In genomic region chr6:160139420-160139851, GRCh38 we compare ENCODE assay signal across 12 cellular contexts. TPM values are rescaled to one million over a fixed set of nuclear protein-coding genes. Genes with fewer than 3 reads are reported as not detected.
DNase-seq lines count a peak whose midpoint lies in the region; ATAC-seq and TF ChIP-seq lines count a peak whose summit lies in the region.
"Had no signal": no experiment of that assay in that cellular context is flagged by ENCODE, and none has a peak within 500 bp of the region (broad histone marks: within the 10 kb centered on the region; RNA-seq: fewer than 3 reads in every experiment).

No MANE protein-coding gene starts in this region.

- H3K9me3 ChIP-seq in adipocyte (ENCODE audit: control insufficient read depth, low read length), result no peaks in the 10 kb centered on the region
- H3K9me3 ChIP-seq in transverse colon, result no peaks in the 10 kb centered on the region
- H3K9me3 ChIP-seq: mucosa of descending colon had no signal

- intact Hi-C loops in transverse colon (cut with DNase I; ENCODE audit: low total_unique reads), result loop anchor here (5.0 kb wide), 1 partner anchor 318 kb away; no protein-coding TSS in a partner anchor

- H3K4me1 Mint-ChIP-seq in activated CD8-positive, alpha-beta memory T cell treated with anti-CD3 and anti-CD28 coated beads, Interleukin-2, amount 10 ng/mL, durations not matched to agents 7 days and 5 days, result peaks cover 11% of the 10 kb centered on the region
- H3K4me1 Mint-ChIP-seq: B cell had no signal

- no peak overlapping the region for H3K4me3 Mint-ChIP-seq in activated CD8-positive, alpha-beta memory T cell treated with anti-CD3 and anti-CD28 coated beads, Interleukin-2, amount 10 ng/mL, durations not matched to agents 7 days and 5 days
- H3K4me3 Mint-ChIP-seq: B cell had no signal

- TF ChIP-seq EP300 in transverse colon (IDR thresholded peaks at IDR 0.05; ENCODE audit: low read depth), result no peak

- in situ Hi-C loops in transverse colon (cut with MboI; ENCODE audit: low pct_ligation_motif_present in 1 of 4, low pct_unique_long_range_greater_than_20kb in 1 of 4, low sequenced_read_pairs in 3 of 4), result no loop called here
- in situ Hi-C loops in GM13976 (cut with MboI; ENCODE audit: low sequenced_read_pairs, unreplicated experiment), result loop anchor here (25.0 kb wide), 1 partner anchor 323 kb away; no protein-coding TSS in a partner anchor

- H3K9ac ChIP-seq in adipocyte (ENCODE audit: low read length), result no peak overlapping the region

- H3K36me3 Mint-ChIP-seq in activated CD8-positive, alpha-beta memory T cell treated with anti-CD3 and anti-CD28 coated beads, Interleukin-2, amount 10 ng/mL, durations not matched to agents 7 days and 5 days, result peaks cover 3% of the 10 kb centered on the region

- ATAC-seq in activated CD8-positive, alpha-beta memory T cell treated with anti-CD3 and anti-CD28 coated beads, Interleukin-2, amount 10 ng/mL, durations not matched to agents 7 days and 5 days, result no peak
- ATAC-seq: mucosa of descending colon had no signal

- CTCF ChIA-PET in activated CD8-positive, alpha-beta memory T cell treated with anti-CD3 and anti-CD28 coated beads, Interleukin-2, amount 10 ng/mL, durations not matched to agents 7 days and 5 days (lab: Charles Lee), result no interaction called here

- no peak overlapping the region for H3K27ac Mint-ChIP-seq in activated CD8-positive, alpha-beta memory T cell treated with anti-CD3 and anti-CD28 coated beads, Interleukin-2, amount 10 ng/mL, durations not matched to agents 7 days and 5 days
- H3K27ac Mint-ChIP-seq: B cell had no signal

- TF ChIP-seq CTCF in transverse colon (IDR thresholded peaks at IDR 0.05) (no peak), GM13976 (IDR thresholded peaks at IDR 0.05; ENCODE audit: borderline replicate concordance, control extremely low read depth, extremely low read depth, insufficient read depth, missing control alignments) (no peak)

- H3K9me3 Mint-ChIP-seq in activated CD8-positive, alpha-beta memory T cell treated with anti-CD3 and anti-CD28 coated beads, Interleukin-2, amount 10 ng/mL, durations not matched to agents 7 days and 5 days (ENCODE audit: low read depth), result no peaks in the 10 kb centered on the region

- H3K27me3 Mint-ChIP-seq in activated CD8-positive, alpha-beta memory T cell treated with anti-CD3 and anti-CD28 coated beads, Interleukin-2, amount 10 ng/mL, durations not matched to agents 7 days and 5 days, result no peaks in the 10 kb centered on the region
- H3K27me3 Mint-ChIP-seq: B cell had no signal

- 86 to 88% methylated on average over 6 to 12 of the region's 12 CpGs for WGBS in transverse colon (ENCODE audit: low coverage in 1 of 2), 2 donors

- H3K4me3 ChIP-seq in adipocyte (ENCODE audit: low read length), result no peak overlapping the region
- H3K4me3 ChIP-seq in transverse colon, result no peak overlapping the region
- H3K4me3 ChIP-seq: mucosa of descending colon had no signal

- TF ChIP-seq POLR2A in transverse colon (IDR thresholded peaks at IDR 0.05), result no peak

- H3K4me1 ChIP-seq in adipocyte (ENCODE audit: control insufficient read depth, insufficient read depth, low read length) (peaks cover 19% of the 10 kb centered on the region), transverse colon (peaks cover 17 to 21% (median 19%) of the 10 kb centered on the region in 4 donors)

- DNase-seq in activated CD8-positive, alpha-beta memory T cell treated with anti-CD3 and anti-CD28 coated beads, Interleukin-2, amount 10 ng/mL, durations not matched to agents 7 days and 5 days, result peak; percentile 31
- DNase-seq in activated CD8-positive, alpha-beta memory T cell treated with anti-CD3 and anti-CD28 coated beads, Interleukin-2, amount 50 U/mL, for 48 hours, result no peak
- peak; percentile 91 for DNase-seq in adipocyte (ENCODE audit: low read depth)
- DNase-seq in iPS-NIHi7 (ENCODE audit: extremely low spot score), result peak; percentile 48
- no peak for DNase-seq in transverse colon
- DNase-seq in GM13976 (ENCODE audit: low spot score), result no peak
- no peak for DNase-seq in NCI-H2196 (lab: John Stamatoyannopoulos, UW; ENCODE audit: unreplicated experiment)
- no peak for DNase-seq in stimulated activated naive CD4-positive, alpha-beta T cell (lab: John Stamatoyannopoulos, UW)
- DNase-seq: MM.1S, mucosa of descending colon, SIG-M5 had no signal

- H3K27me3 ChIP-seq in adipocyte (replicated peaks; ENCODE audit: control insufficient read depth, insufficient read depth, low read length) (no peaks in the 10 kb centered on the region), transverse colon (no peaks in the 10 kb centered on the region)

- H3K27ac ChIP-seq in transverse colon, result peak overlapping the region in 3 of 4 donors; percentile 64 to 83 (median 75)

- H3K36me3 ChIP-seq in adipocyte (ENCODE audit: control insufficient read depth, insufficient read depth, low read length, severe bottlenecking) (peaks cover 13% of the 10 kb centered on the region), transverse colon (no peaks in the 10 kb centered on the region)

RNA-seq across cellular contexts. Expression of gene SLC22A1, which starts 17.8 kb away (rescaled TPM):
- total RNA-seq in activated CD8-positive, alpha-beta memory T cell treated with anti-CD3 and anti-CD28 coated beads, Interleukin-2, amount 10 ng/mL, durations not matched to agents 7 days and 5 days, result 1 to 10 TPM in 1 of 2 experiments, under 1 TPM in 1; 0.82 to 1.6 TPM
- total RNA-seq in transverse colon, result 1 to 10 TPM in 1 of 4 donors, under 1 TPM in 2, not detected in 1; 0.40 to 1.7 (median 0.55) TPM

Comparison
In these comparisons a context has a peak if more than half of its experiments do, and no peak if none do; other contexts are left out.
1. DNase-seq: peak in activated CD8-positive, alpha-beta memory T cell treated with anti-CD3 and anti-CD28 coated beads, Interleukin-2, amount 10 ng/mL, durations not matched to agents 7 days and 5 days (single experiment), adipocyte (single experiment) and iPS-NIHi7 (single experiment); none in activated CD8-positive, alpha-beta memory T cell treated with anti-CD3 and anti-CD28 coated beads, Interleukin-2, amount 50 U/mL, for 48 hours (single experiment), transverse colon (single experiment), GM13976 (single experiment), NCI-H2196 (single experiment) and stimulated activated naive CD4-positive, alpha-beta T cell (0 of 6).